ENCODE assay signal across 26 cellular contexts in genomic region chr6:170564936-170565530, GRCh38.
"Had no signal": no experiment of that assay in that cellular context is flagged by ENCODE, and none has a peak within 500 bp of the region (broad histone marks: within the 10 kb centered on the region; RNA-seq: fewer than 3 reads in every experiment).

No MANE protein-coding gene starts in this region.

- H3K4me1 ChIP-seq: suprapubic skin, testis, thyroid gland, tibial artery, tibial nerve, transverse colon, upper lobe of left lung, upper lobe of right lung, uterus, vagina had no signal

- H3K27me3 ChIP-seq: stomach, suprapubic skin, testis, thyroid gland, tibial artery, tibial nerve, transverse colon, upper lobe of left lung, upper lobe of right lung, uterus, vagina had no signal

- H3K27ac Mint-ChIP-seq: stimulated activated effector memory CD8-positive, alpha-beta T cell treated with anti-CD3 and anti-CD28 coated beads, Interleukin-12 subunit alpha, Interleukin-12 subunit beta, amount 100 ng/mL, for 72 hours; stimulated activated memory B cell treated with anti-CD40 and anti-IgM and Interleukin-4, amounts not matched to agents 10 μg/mL and 1 μg/mL and 100 μg/mL, for 72 hours; stimulated activated naive CD8-positive, alpha-beta T cell treated with anti-CD3 and anti-CD28 coated beads, Interleukin-15, amount 100 ng/mL, for 72 hours; stimulated activated naive CD8-positive, alpha-beta T cell treated with anti-CD3 and anti-CD28 coated beads, Interleukin-15, Interleukin-2, amounts not matched to agents 100 ng/mL and 50 ng/mL, for 24 hours; type B pancreatic cell had no signal

- H3K9me3 Mint-ChIP-seq: stimulated activated effector memory CD8-positive, alpha-beta T cell treated with anti-CD3 and anti-CD28 coated beads, Interleukin-12 subunit alpha, Interleukin-12 subunit beta, amount 100 ng/mL, for 72 hours; stimulated activated memory B cell treated with anti-CD40 and anti-IgM and Interleukin-4, amounts not matched to agents 10 μg/mL and 1 μg/mL and 100 μg/mL, for 72 hours; stimulated activated naive CD8-positive, alpha-beta T cell treated with anti-CD3 and anti-CD28 coated beads, Interleukin-15, amount 100 ng/mL, for 72 hours; stimulated activated naive CD8-positive, alpha-beta T cell treated with anti-CD3 and anti-CD28 coated beads, Interleukin-15, Interleukin-2, amounts not matched to agents 100 ng/mL and 50 ng/mL, for 24 hours; type B pancreatic cell had no signal

- H3K4me3 ChIP-seq: stomach, suprapubic skin, testis, thoracic aorta, thyroid gland, tibial artery, tibial nerve, transverse colon, upper lobe of left lung, upper lobe of right lung, uterus, vagina had no signal

- H3K4me3 Mint-ChIP-seq: stimulated activated effector memory CD8-positive, alpha-beta T cell treated with anti-CD3 and anti-CD28 coated beads, Interleukin-12 subunit alpha, Interleukin-12 subunit beta, amount 100 ng/mL, for 72 hours; stimulated activated memory B cell treated with anti-CD40 and anti-IgM and Interleukin-4, amounts not matched to agents 10 μg/mL and 1 μg/mL and 100 μg/mL, for 72 hours; stimulated activated naive CD8-positive, alpha-beta T cell treated with anti-CD3 and anti-CD28 coated beads, Interleukin-15, amount 100 ng/mL, for 72 hours; stimulated activated naive CD8-positive, alpha-beta T cell treated with anti-CD3 and anti-CD28 coated beads, Interleukin-15, Interleukin-2, amounts not matched to agents 100 ng/mL and 50 ng/mL, for 24 hours; type B pancreatic cell had no signal

- H3K27me3 Mint-ChIP-seq: stimulated activated memory B cell treated with anti-CD40 and anti-IgM and Interleukin-4, amounts not matched to agents 10 μg/mL and 1 μg/mL and 100 μg/mL, for 72 hours; stimulated activated naive CD8-positive, alpha-beta T cell treated with anti-CD3 and anti-CD28 coated beads, Interleukin-15, amount 100 ng/mL, for 72 hours; stimulated activated naive CD8-positive, alpha-beta T cell treated with anti-CD3 and anti-CD28 coated beads, Interleukin-15, Interleukin-2, amounts not matched to agents 100 ng/mL and 50 ng/mL, for 24 hours; type B pancreatic cell had no signal

- ATAC-seq: stimulated activated effector memory CD8-positive, alpha-beta T cell treated with anti-CD3 and anti-CD28 coated beads, Interleukin-12 subunit alpha, Interleukin-12 subunit beta, amount 100 ng/mL, for 72 hours; stimulated activated memory B cell treated with anti-CD40 and anti-IgM and Interleukin-4, amounts not matched to agents 10 μg/mL and 1 μg/mL and 100 μg/mL, for 72 hours; stimulated activated naive CD8-positive, alpha-beta T cell treated with anti-CD3 and anti-CD28 coated beads, Interleukin-15, amount 100 ng/mL, for 72 hours; stimulated activated naive CD8-positive, alpha-beta T cell treated with anti-CD3 and anti-CD28 coated beads, Interleukin-15, Interleukin-2, amounts not matched to agents 100 U/mL and 50 U/mL, for 24 hours; upper lobe of right lung had no signal

- DNase-seq: stimulated activated CD4-positive, alpha-beta T cell treated with anti-CD3 and anti-CD28 coated beads, Interleukin-2, amount 100 ng/mL, for 48 hours; stimulated activated CD4-positive, alpha-beta T cell treated with anti-CD3 and anti-CD28 coated beads, Interleukin-4, amount 100 ng/mL, for 1 hour; stimulated activated CD4-positive, alpha-beta T cell treated with anti-CD3 and anti-CD28 coated beads, Interleukin-4, amount 100 ng/mL, for 24 hours; stimulated activated CD4-positive, alpha-beta T cell treated with anti-CD3 and anti-CD28 coated beads, Interleukin-4, amount 100 ng/mL, for 4 hours; stimulated activated CD8-positive, alpha-beta memory T cell treated with anti-CD3 and anti-CD28 coated beads, Interleukin-4, amount 100 ng/mL, for 48 hours; stimulated activated naive CD4-positive, alpha-beta T cell; stimulated activated naive CD4-positive, alpha-beta T cell treated with Interleukin-2 at 50 U/mL for 16 hours; stimulated activated naive CD8-positive, alpha-beta T cell treated with anti-CD3 and anti-CD28 coated beads, Interleukin-15, amount 100 ng/mL, for 72 hours; stimulated activated naive CD8-positive, alpha-beta T cell treated with anti-CD3 and anti-CD28 coated beads, Interleukin-15, Interleukin-2, amounts not matched to agents 100 U/mL and 50 U/mL, for 24 hours; stomach; substantia nigra; testis; thyroid gland; tibial artery; transverse colon; upper lobe of left lung; upper lobe of right lung; uterus had no signal

- H3K36me3 ChIP-seq: uterus had no signal

- H3K9me3 ChIP-seq: stomach, suprapubic skin, testis, thoracic aorta, thyroid gland, tibial artery, tibial nerve, transverse colon, upper lobe of left lung, upper lobe of right lung, uterus, vagina had no signal
